9 cellular contexts compared by ENCODE assay signal in genomic region chr17:51435641-51436091, GRCh38.
A peak's percentile ranks its signal among the peaks of the same experiment; 100 is the strongest.
DNase-seq lines count a peak whose midpoint lies in the region; ATAC-seq and TF ChIP-seq lines count a peak whose summit lies in the region.
"Had no signal": no experiment of that assay in that cellular context is flagged by ENCODE, and none has a peak within 500 bp of the region (broad histone marks: within the 10 kb centered on the region; RNA-seq: fewer than 3 reads in every experiment).

No MANE protein-coding gene starts in this region.

- H3K9me3 Mint-ChIP-seq in activated naive CD4-positive, alpha-beta T cell treated with anti-CD3 and anti-CD28 coated beads, Interleukin-2, amount 50 U/mL, for 72 hours, result peaks cover 0 to 4% of the 10 kb centered on the region in 2 donors
- H3K9me3 Mint-ChIP-seq: memory B cell had no signal

- H3K4me1 ChIP-seq in tibial artery, result no peaks in the 10 kb centered on the region

- peaks cover 0 to 7% of the 10 kb centered on the region in 2 donors for H3K36me3 Mint-ChIP-seq in activated naive CD4-positive, alpha-beta T cell treated with anti-CD3 and anti-CD28 coated beads, Interleukin-2, amount 50 U/mL, for 72 hours
- H3K36me3 Mint-ChIP-seq: memory B cell had no signal

- no peak overlapping the region for H3K27ac ChIP-seq in tibial artery

- no peak overlapping the region for H3K27ac Mint-ChIP-seq in activated naive CD4-positive, alpha-beta T cell treated with anti-CD3 and anti-CD28 coated beads, Interleukin-2, amount 50 U/mL, for 72 hours
- H3K27ac Mint-ChIP-seq: memory B cell had no signal

- H3K36me3 ChIP-seq in tibial artery, result no peaks in the 10 kb centered on the region

- peaks cover 0 to 3% of the 10 kb centered on the region in 2 donors for H3K27me3 ChIP-seq in tibial artery

- no peaks in the 10 kb centered on the region for H3K9me3 ChIP-seq in tibial artery

- intact Hi-C loops in tibial artery (cut with DNase I; ENCODE audit: low total_unique reads), result no loop called here

- H3K4me3 ChIP-seq in tibial artery, result no peak overlapping the region

- ATAC-seq in HG02798 (IDR thresholded peaks at IDR 0.05; ENCODE audit: poor library complexity, unreplicated experiment), result peak; percentile 56
- peak; percentile 40 to 52 for ATAC-seq in activated naive CD4-positive, alpha-beta T cell treated with anti-CD3 and anti-CD28 coated beads, Interleukin-2, amount 50 U/mL, for 72 hours
- ATAC-seq in GM21528 (IDR thresholded peaks at IDR 0.05; ENCODE audit: low FRiP score, unreplicated experiment), result no peak
- ATAC-seq in GM21786 (IDR thresholded peaks at IDR 0.05; ENCODE audit: unreplicated experiment), result no peak

- no peak for TF ChIP-seq CTCF in tibial artery (IDR thresholded peaks at IDR 0.05)

- DNase-seq in DMS153 treated with DMSO at 0.1 percent for 48 hours (lab: John Stamatoyannopoulos, UW; ENCODE audit: unreplicated experiment) (peak; percentile 55), NCI-H82 (lab: John Stamatoyannopoulos, UW) (peak; percentile 84), islet precursor cell (peak; percentile 78), tibial artery (no peak)
- DNase-seq in activated naive CD4-positive, alpha-beta T cell treated with anti-CD3 and anti-CD28 coated beads, Interleukin-2, amount 50 U/mL, for 72 hours (ENCODE audit: low spot score in 2 of 2), result no peak

Comparison
In these comparisons a context has a peak if more than half of its experiments do, and no peak if none do; other contexts are left out.
1. DNase-seq: peak in DMS153 treated with DMSO at 0.1 percent for 48 hours (single experiment), NCI-H82 (single experiment) and islet precursor cell (single experiment); none in activated naive CD4-positive, alpha-beta T cell treated with anti-CD3 and anti-CD28 coated beads, Interleukin-2, amount 50 U/mL, for 72 hours (0 of 2) and tibial artery (0 of 2).
2. ATAC-seq: peak in HG02798 (single experiment) and activated naive CD4-positive, alpha-beta T cell treated with anti-CD3 and anti-CD28 coated beads, Interleukin-2, amount 50 U/mL, for 72 hours (2 of 2); none in GM21528 (single experiment) and GM21786 (single experiment).